9 cellular contexts compared by ENCODE assay signal in genomic region chr1:150604226-150604588, GRCh38. TPM values are rescaled to one million over a fixed set of nuclear protein-coding genes. Genes with fewer than 3 reads are reported as not detected.
A peak's percentile ranks its signal among the peaks of the same experiment; 100 is the strongest.
DNase-seq lines count a peak whose midpoint lies in the region; ATAC-seq and TF ChIP-seq lines count a peak whose summit lies in the region.
"Had no signal": no experiment of that assay in that cellular context is flagged by ENCODE, and none has a peak within 500 bp of the region (broad histone marks: within the 10 kb centered on the region; RNA-seq: fewer than 3 reads in every experiment).

No MANE protein-coding gene starts in this region.

- H3K4me3 ChIP-seq in tibial nerve: no peak overlapping the region

- H3K27ac Mint-ChIP-seq in activated naive CD4-positive, alpha-beta T cell treated with anti-CD3 and anti-CD28 coated beads, Interleukin-2, amount 50 U/mL, for 24 hours: peak overlapping the region; percentile 96
- H3K27ac Mint-ChIP-seq in chondrocyte (ENCODE audit: unreplicated experiment) (peak overlapping the region; percentile 96), mesothelial cell of epicardium (peak overlapping the region; percentile 93)
- no peak overlapping the region for H3K27ac Mint-ChIP-seq in activated CD4-positive, alpha-beta T cell treated with anti-CD3 and anti-CD28 coated beads, Interleukin-2, amount 10 ng/mL, durations not matched to agents 7 days and 5 days

- POLR2A ChIA-PET in activated CD4-positive, alpha-beta T cell treated with anti-CD3 and anti-CD28 coated beads, Interleukin-2, amount 10 ng/mL, durations not matched to agents 7 days and 5 days (lab: Charles Lee): no interaction called here

- WGBS in tibial nerve, 2 donors: 94 to 98% methylated on average over 2 of the region's 2 CpGs

- H3K27me3 Mint-ChIP-seq in activated naive CD4-positive, alpha-beta T cell treated with anti-CD3 and anti-CD28 coated beads, Interleukin-2, amount 50 U/mL, for 24 hours: no peaks in the 10 kb centered on the region
- H3K27me3 Mint-ChIP-seq in chondrocyte (ENCODE audit: low read depth) (no peaks in the 10 kb centered on the region), mesothelial cell of epicardium (ENCODE audit: low read depth) (no peaks in the 10 kb centered on the region)
- no peaks in the 10 kb centered on the region for H3K27me3 Mint-ChIP-seq in activated CD4-positive, alpha-beta T cell treated with anti-CD3 and anti-CD28 coated beads, Interleukin-2, amount 10 ng/mL, durations not matched to agents 7 days and 5 days

- no peak for TF ChIP-seq CTCF in chondrocyte (IDR thresholded peaks at IDR 0.05)
- TF ChIP-seq CTCF in mesothelial cell of epicardium (IDR thresholded peaks at IDR 0.05; ENCODE audit: unreplicated experiment): no peak
- no peak for TF ChIP-seq CTCF in tibial nerve (IDR thresholded peaks at IDR 0.05)

- TF ChIP-seq POLR2A in tibial nerve (IDR thresholded peaks at IDR 0.05): no peak

- peaks cover 9% of the 10 kb centered on the region for H3K36me3 Mint-ChIP-seq in activated naive CD4-positive, alpha-beta T cell treated with anti-CD3 and anti-CD28 coated beads, Interleukin-2, amount 50 U/mL, for 24 hours
- no peaks in the 10 kb centered on the region for H3K36me3 Mint-ChIP-seq in chondrocyte (ENCODE audit: low read depth)
- peaks cover 7% of the 10 kb centered on the region for H3K36me3 Mint-ChIP-seq in mesothelial cell of epicardium
- peaks cover 19% of the 10 kb centered on the region for H3K36me3 Mint-ChIP-seq in activated CD4-positive, alpha-beta T cell treated with anti-CD3 and anti-CD28 coated beads, Interleukin-2, amount 10 ng/mL, durations not matched to agents 7 days and 5 days (ENCODE audit: low read depth)

- peaks cover 24% of the 10 kb centered on the region for H3K4me1 Mint-ChIP-seq in activated naive CD4-positive, alpha-beta T cell treated with anti-CD3 and anti-CD28 coated beads, Interleukin-2, amount 50 U/mL, for 24 hours
- H3K4me1 Mint-ChIP-seq in chondrocyte (ENCODE audit: low read depth) (peaks cover 16% of the 10 kb centered on the region), mesothelial cell of epicardium (peaks cover 11% of the 10 kb centered on the region)
- H3K4me1 Mint-ChIP-seq in activated CD4-positive, alpha-beta T cell treated with anti-CD3 and anti-CD28 coated beads, Interleukin-2, amount 10 ng/mL, durations not matched to agents 7 days and 5 days: peaks cover 13% of the 10 kb centered on the region

- no peaks in the 10 kb centered on the region for H3K9me3 ChIP-seq in tibial nerve

- peaks cover 0 to 20% (median 0%) of the 10 kb centered on the region in 3 donors for H3K36me3 ChIP-seq in tibial nerve

- CTCF ChIA-PET in activated CD4-positive, alpha-beta T cell treated with anti-CD3 and anti-CD28 coated beads, Interleukin-2, amount 10 ng/mL, durations not matched to agents 7 days and 5 days (lab: Charles Lee): interaction anchor here (1.1 to 1.4 kb wide), 3 partner anchors 10 to 43 kb away, joined by 3 to 4 read pairs (median 4); no protein-coding TSS in a partner anchor

- TF ChIP-seq EP300 in tibial nerve (IDR thresholded peaks at IDR 0.05): no peak

- H3K27ac ChIP-seq in tibial nerve: peak overlapping the region in 3 of 4 donors; percentile 41 to 83 (median 83)

- no peaks in the 10 kb centered on the region for H3K9me3 Mint-ChIP-seq in activated naive CD4-positive, alpha-beta T cell treated with anti-CD3 and anti-CD28 coated beads, Interleukin-2, amount 50 U/mL, for 24 hours
- H3K9me3 Mint-ChIP-seq in chondrocyte (ENCODE audit: low read depth) (no peaks in the 10 kb centered on the region), mesothelial cell of epicardium (no peaks in the 10 kb centered on the region)
- no peaks in the 10 kb centered on the region for H3K9me3 Mint-ChIP-seq in activated CD4-positive, alpha-beta T cell treated with anti-CD3 and anti-CD28 coated beads, Interleukin-2, amount 10 ng/mL, durations not matched to agents 7 days and 5 days

- ATAC-seq in HG02840 (IDR thresholded peaks at IDR 0.05; ENCODE audit: low FRiP score, unreplicated experiment): no peak

- H3K4me3 Mint-ChIP-seq in activated naive CD4-positive, alpha-beta T cell treated with anti-CD3 and anti-CD28 coated beads, Interleukin-2, amount 50 U/mL, for 24 hours: peak overlapping the region; percentile 36
- H3K4me3 Mint-ChIP-seq in chondrocyte (ENCODE audit: unreplicated experiment) (no peak overlapping the region), mesothelial cell of epicardium (no peak overlapping the region)
- no peak overlapping the region for H3K4me3 Mint-ChIP-seq in activated CD4-positive, alpha-beta T cell treated with anti-CD3 and anti-CD28 coated beads, Interleukin-2, amount 10 ng/mL, durations not matched to agents 7 days and 5 days

- H3K27me3 ChIP-seq in tibial nerve: no peaks in the 10 kb centered on the region

- peaks cover 0 to 14% (median 2%) of the 10 kb centered on the region in 4 donors for H3K4me1 ChIP-seq in tibial nerve

- DNase-seq in activated naive CD4-positive, alpha-beta T cell (lab: John Stamatoyannopoulos, UW): no peak
- DNase-seq in chondrocyte (ENCODE audit: low spot score) (no peak), mesothelial cell of epicardium (ENCODE audit: low spot score in 2 of 2, unreplicated experiment in 2 of 2) (no peak), tibial nerve (ENCODE audit: low spot score in 2 of 2) (no peak), GM19240 (ENCODE audit: insufficient read length, low spot score) (no peak)
- DNase-seq in activated CD4-positive, alpha-beta T cell treated with anti-CD3 and anti-CD28 coated beads, Interleukin-2, amount 10 ng/mL, durations not matched to agents 7 days and 5 days: no peak
- DNase-seq: effector CD4-positive, alpha-beta T cell had no signal

RNA-seq across cellular contexts. Expression of gene MCL1, which starts 24.8 kb away (rescaled TPM):
- total RNA-seq in chondrocyte (211 to 264 TPM (median 255 TPM) in 3 replicates), mesothelial cell of epicardium (257 to 268 TPM (median 262 TPM) in 3 replicates), tibial nerve (100 to 1,000 TPM; 235 to 306 (median 258) TPM)
- 100 to 1,000 TPM; 260 to 311 TPM for total RNA-seq in activated CD4-positive, alpha-beta T cell treated with anti-CD3 and anti-CD28 coated beads, Interleukin-2, amount 10 ng/mL, durations not matched to agents 7 days and 5 days

RNA-seq across cellular contexts. Expression of gene ENSA, which starts 25.2 kb away (rescaled TPM):
- total RNA-seq in chondrocyte: 85.5 to 125 TPM (median 85.7 TPM) in 3 replicates
- total RNA-seq in mesothelial cell of epicardium: 115 to 117 TPM (median 117 TPM) in 3 replicates
- 100 to 1,000 TPM; 120 to 331 (median 231) TPM for total RNA-seq in tibial nerve
- total RNA-seq in activated CD4-positive, alpha-beta T cell treated with anti-CD3 and anti-CD28 coated beads, Interleukin-2, amount 10 ng/mL, durations not matched to agents 7 days and 5 days: 100 to 1,000 TPM; 192 to 193 TPM

RNA-seq across cellular contexts. Expression of gene ADAMTSL4, which starts 55.0 kb away (rescaled TPM):
- total RNA-seq in chondrocyte (3.6 to 5.7 TPM (median 5.1 TPM) in 3 replicates), mesothelial cell of epicardium (16.1 to 18.0 TPM (median 16.6 TPM) in 3 replicates), tibial nerve (100 to 1,000 TPM in 2 of 4 donors, 10 to 100 TPM in 2; 54.4 to 132 (median 93.2) TPM)
- under 1 TPM; 0.06 to 0.15 TPM for total RNA-seq in activated CD4-positive, alpha-beta T cell treated with anti-CD3 and anti-CD28 coated beads, Interleukin-2, amount 10 ng/mL, durations not matched to agents 7 days and 5 days
